ENCODE assay signal across 3 cellular contexts in genomic region chr9:31870276-31870675, GRCh38.
"Had no signal": no experiment of that assay in that cellular context is flagged by ENCODE, and none has a peak within 500 bp of the region (broad histone marks: within the 10 kb centered on the region; RNA-seq: fewer than 3 reads in every experiment).

No MANE protein-coding gene starts in this region.

- H3K4me3 ChIP-seq: GM12878 had no signal

- DNase-seq: GDM1, GF-D8 had no signal
